29 cellular contexts compared by ENCODE assay signal in genomic region chr16:9657659-9658058, GRCh38.
"Had no signal": no experiment of that assay in that cellular context is flagged by ENCODE, and none has a peak within 500 bp of the region (broad histone marks: within the 10 kb centered on the region; RNA-seq: fewer than 3 reads in every experiment).

No MANE protein-coding gene starts in this region.

- H3K36me3 ChIP-seq: adrenal gland, esophagus squamous epithelium, gastroesophageal sphincter, heart right ventricle had no signal

- H3K4me3 ChIP-seq: adrenal gland, body of pancreas, esophagus squamous epithelium, gastroesophageal sphincter, heart right ventricle, hepatocyte had no signal

- DNase-seq: activated CD4-positive, alpha-beta memory T cell treated with anti-CD3 and anti-CD28 coated beads for 36 hours; activated CD4-positive, alpha-beta T cell treated with anti-CD3 and anti-CD28 coated beads for 36 hours; activated CD4-positive, alpha-beta T cell treated with anti-CD3 and anti-CD28 coated beads, Interleukin-2, amount 10 ng/mL, durations not matched to agents 24 days and 14 days; activated CD4-positive, CD25-positive, alpha-beta regulatory T cell; activated CD4-positive, CD25-positive, alpha-beta regulatory T cell treated with anti-CD3 and anti-CD28 coated beads, Interleukin-2, amount 50 U/mL, for 72 hours; activated CD8-positive, alpha-beta memory T cell treated with anti-CD3 and anti-CD28 coated beads, Interleukin-2, amount 10 ng/mL, durations not matched to agents 7 days and 5 days; activated CD8-positive, alpha-beta memory T cell treated with anti-CD3 and anti-CD28 coated beads, Interleukin-2, amount 50 U/mL, for 4 hours; activated CD8-positive, alpha-beta T cell treated with anti-CD3 and anti-CD28 coated beads, Interleukin-2, amount 10 ng/mL, durations not matched to agents 7 days and 5 days; activated effector memory CD4-positive, alpha-beta T cell treated with anti-CD3 and anti-CD28 coated beads, Interleukin-2, amount 50 U/mL, for 16 hours; activated naive CD4-positive, alpha-beta T cell treated with anti-CD3 and anti-CD28 coated beads for 36 hours; activated naive CD8-positive, alpha-beta T cell treated with anti-CD3 and anti-CD28 coated beads for 36 hours; activated naive CD8-positive, alpha-beta T cell treated with anti-CD3 and anti-CD28 coated beads, Interleukin-2, amount 50 U/mL, for 24 hours; activated T-cell treated with anti-CD3 and anti-CD28 coated beads, Interleukin-2, amount 50 U/mL, for 1 hour; activated T-cell treated with anti-CD3 and anti-CD28 coated beads, Interleukin-2, amount 50 U/mL, for 48 hours; adrenal gland; amygdala; aorta; body of pancreas; caudate nucleus; cortex of kidney; dermis blood vessel endothelial cell; effector CD4-positive, alpha-beta T cell; effector memory CD8-positive, alpha-beta T cell; esophagus squamous epithelium; foreskin melanocyte; heart right ventricle had no signal

- H3K27me3 ChIP-seq: adrenal gland, body of pancreas had no signal

- H3K4me2 ChIP-seq: hepatocyte had no signal

- H3K27ac ChIP-seq: adrenal gland, body of pancreas, epithelial cell of prostate, esophagus squamous epithelium, gastroesophageal sphincter, heart right ventricle, hepatocyte had no signal

- H3K4me1 ChIP-seq: adrenal gland, body of pancreas, esophagus squamous epithelium, gastroesophageal sphincter, heart right ventricle had no signal

- H3K79me2 ChIP-seq: hepatocyte had no signal
